Comparison of ENCODE assay signal across 13 cellular contexts in the genomic region with DNA sequence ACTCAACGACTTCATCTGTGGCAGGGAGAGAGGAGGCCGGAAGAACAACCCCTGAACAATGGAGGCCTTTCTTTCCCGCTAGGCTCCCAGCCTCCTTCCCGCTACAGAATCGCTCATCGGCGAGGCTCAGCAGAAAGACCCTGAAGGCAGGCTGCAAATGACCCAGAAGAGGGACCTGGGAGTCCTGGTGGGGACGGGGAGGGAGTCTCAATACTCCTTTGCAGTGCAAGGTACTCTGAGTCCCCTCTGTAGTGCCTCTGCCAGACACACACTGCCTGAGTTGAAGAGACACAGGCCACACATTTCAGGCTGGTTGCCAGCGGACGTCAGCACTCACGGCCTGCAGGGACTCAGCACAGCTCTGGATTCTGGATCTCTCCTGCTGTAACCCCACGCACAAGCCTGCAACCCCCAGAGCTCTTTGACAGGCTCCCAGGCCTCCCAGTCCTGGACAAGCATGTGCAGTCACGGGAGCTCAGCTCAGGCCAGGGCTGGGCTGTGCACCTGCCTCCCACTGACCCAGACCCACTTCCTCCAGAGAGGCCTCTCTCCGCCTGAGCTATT. TPM values are rescaled to one million over a fixed set of nuclear protein-coding genes. Genes with fewer than 3 reads are reported as not detected.
DNase-seq lines count a peak whose midpoint lies in the region; ATAC-seq, FAIRE-seq and TF ChIP-seq lines count a peak whose summit lies in the region.
"Had no signal": no experiment of that assay in that cellular context is flagged by ENCODE, and none has a peak within 500 bp of the region (broad histone marks: within the 10 kb centered on the region; RNA-seq: fewer than 3 reads in every experiment).

No MANE protein-coding gene starts in this region.

- TF ChIP-seq RAD21 in GM12878 (IDR thresholded peaks at IDR 0.05; ENCODE audit: insufficient read depth, low read depth, low read length), result no peak

- no TSS peak for BruUV-seq in GM12878 (replicated peaks; lab: Mats Ljungman, UMichigan)

- WGBS in GM12878 (ENCODE audit: insufficient coverage, insufficient replicate concordance, low lambda C conversion rate, missing lambda C conversion rate), result 52% methylated on average over 14 of the region's 14 CpGs

- H4K20me1 ChIP-seq in BLaER1 (no peaks in the 10 kb centered on the region), GM12878 (ENCODE audit: control insufficient read depth, insufficient read depth) (no peaks in the 10 kb centered on the region)

- H3K27ac ChIP-seq in BLaER1 (peak overlapping the region; percentile 57), GM12878 (ENCODE audit: control insufficient read depth, insufficient read depth) (no peak overlapping the region)

- CTCF ChIA-PET in GM12878 (lab: Yijun Ruan, JAX), result interaction anchor here (0.7 to 8.3 kb wide), 5 partner anchors 13 to 77 kb away, joined by 3 to 90 read pairs (median 3); no protein-coding TSS in a partner anchor

- DNase-seq in GM12878 (ENCODE audit: low read depth, low spot score) (no peak), hippocampal formation (lab: John Stamatoyannopoulos, UW) (peak; percentile 52 to 77), posterior cingulate gyrus (peak in 9 of 10 donors; percentile 48 to 95 (median 78)), RKO (ENCODE audit: low spot score) (no peak), DMS79 treated with DMSO at 0.1 percent for 48 hours (lab: John Stamatoyannopoulos, UW) (no peak), cerebellar cortex (ENCODE audit: low spot score) (no peak)
- DNase-seq: activated CD4-positive, CD25-positive, alpha-beta regulatory T cell; GDM1; NCI-H2029 had no signal

- no peak overlapping the region for H2AFZ ChIP-seq in GM12878 (ENCODE audit: control insufficient read depth, low read depth, low read length)

- intact Hi-C loops in GM12878 (cut with micrococcal nuclease; ENCODE audit: unreplicated experiment) (no loop called here), posterior cingulate gyrus (cut with DNase I) (no loop called here)

- H3K4me3 ChIP-seq in BLaER1 (0 out of 2 replicates have a peak overlapping the region, but pooled peaks have one; percentile 21), GM12878 (no peak overlapping the region)

- RAD21 ChIA-PET in GM12878 (lab: Charles Lee; ENCODE audit: unreplicated experiment), result interaction anchor here (3.1 kb wide), 1 partner anchor 61 kb away, joined by 12 read pairs; no protein-coding TSS in a partner anchor

- no peak for TF ChIP-seq EP300 in GM12878 (IDR thresholded peaks at IDR 0.05; ENCODE audit: borderline replicate concordance in 1 of 2, control insufficient read depth in 1 of 2, low read depth in 2 of 2, low read length in 2 of 2)

- TF ChIP-seq CTCF in GM12878 (IDR thresholded peaks at IDR 0.05 in 2 of 3, conservative IDR thresholded peaks at IDR 0.05 in 1 of 3; ENCODE audit: control insufficient read depth in 2 of 3, extremely low read depth in 1 of 3, insufficient read depth in 1 of 3, low read depth in 3 of 3, low read length in 3 of 3), result no peak

- no peaks in the 10 kb centered on the region for H3K79me2 ChIP-seq in GM12878 (ENCODE audit: control insufficient read depth, insufficient read depth, low read length)

- ATAC-seq in GM12878 (peak; percentile 13; the same call in 1 of the 3 replicates), GM18868 (IDR thresholded peaks at IDR 0.05; ENCODE audit: unreplicated experiment) (no peak)

- no peaks in the 10 kb centered on the region for H3K27me3 ChIP-seq in BLaER1
- H3K27me3 ChIP-seq in GM12878 (replicated peaks in 1 of 2; ENCODE audit: control insufficient read depth in 2 of 2, insufficient read depth in 2 of 2, low read length in 1 of 2), result no peaks in the 10 kb centered on the region

- no peak for FAIRE-seq in GM12878 (lab: Jason Lieb, UNC)
- FAIRE-seq: RCC 7860 had no signal

- H3K4me1 ChIP-seq in BLaER1 (peaks cover 83% of the 10 kb centered on the region), GM12878 (ENCODE audit: control insufficient read depth, insufficient read depth, low read length) (no peaks in the 10 kb centered on the region)

- H3K36me3 ChIP-seq in BLaER1, result no peaks in the 10 kb centered on the region
- H3K36me3 ChIP-seq in GM12878 (ENCODE audit: control insufficient read depth in 2 of 2, insufficient read depth in 2 of 2, low read length in 1 of 2), result no peaks in the 10 kb centered on the region

- H3K4me2 ChIP-seq in BLaER1 (peak overlapping the region; percentile 89), GM12878 (ENCODE audit: control insufficient read depth, insufficient read depth) (no peak overlapping the region)

- in situ Hi-C loops in GM12878 (cut with MboI), result no loop called here

- H3K9me3 ChIP-seq in BLaER1, result no peaks in the 10 kb centered on the region
- H3K9me3 ChIP-seq in GM12878 (replicated peaks; ENCODE audit: control insufficient read depth, insufficient read depth, low read length), result no peaks in the 10 kb centered on the region

- SMC1A ChIA-PET in GM12878 (lab: Charles Lee; ENCODE audit: uncharacterized antibody, unreplicated experiment), result interaction anchor here (1.0 to 4.6 kb wide), 2 partner anchors 13 to 61 kb away, joined by 3 to 26 read pairs; no protein-coding TSS in a partner anchor

- TF ChIP-seq POLR2A in GM12878 (IDR thresholded peaks at IDR 0.05; ENCODE audit: low read depth, low read length), result no peak

- peak overlapping the region; percentile 47; the same call in 1 of the 2 replicates for H3K9ac ChIP-seq in BLaER1
- H3K9ac ChIP-seq in GM12878 (ENCODE audit: control insufficient read depth, insufficient read depth, low read length), result no peak overlapping the region

- POLR2A ChIA-PET in GM12878 (lab: Charles Lee), result interaction anchor here (0.5 kb wide), 2 partner anchors 309 to 576 kb away, joined by 3 to 9 read pairs; no protein-coding TSS in a partner anchor

TF ChIP-seq in GM12878, 131 proteins besides CTCF, POLR2A, EP300 and RAD21:
- TF ChIP-seq ZNF207 (IDR thresholded peaks at IDR 0.05; ENCODE audit: borderline replicate concordance) (no peak), BHLHE40 (IDR thresholded peaks at IDR 0.05; ENCODE audit: borderline replicate concordance in 1 of 2, low read depth in 2 of 2, low read length in 1 of 2) (peak in 1 of 2 experiments; percentile 16; a peak in 1 of 4 replicates)

RNA-seq across cellular contexts. Expression of gene GPR17, which starts 6.1 kb away (rescaled TPM):
- total RNA-seq in GM12878 (2013; cell fraction: nucleolus; rRNA removed), result not detected in 2 replicates
- total RNA-seq in GM12878 (2014; rRNA removed) (not detected in 2 replicates), GM12878 (2014; rRNA removed; fragmentation: Illumina TruSeq; extraction: Trizol) (not detected in 2 replicates), GM12878 (2021) (not detected in 2 replicates)
- polyA plus RNA-seq in GM12878 (2011; ENCODE audit: low read depth), result not detected
- polyA plus RNA-seq in GM12878 (2011; rRNA removed) (not detected in 2 replicates), GM12878 (2014; fragmentation: Illumina TruSeq; extraction: Trizol) (not detected in 2 replicates), GM12878 (2014; fragmentation: Nextera tagmentation; extraction: Ambion mirVana) (not detected), GM12878 (2014; rRNA removed) (not detected in 2 replicates), GM12878 (2016; fragmentation: Nextera tagmentation; extraction: Ambion mirVana) (not detected)
- not detected in 2 replicates for polyA plus RNA-seq in GM12878 (2011; cell fraction: cytosol; rRNA removed)
- polyA plus RNA-seq in GM12878 (2011; cell fraction: nucleus; rRNA removed), result not detected in 2 replicates
- polyA plus RNA-seq in GM12878 (2012), result not detected in 2 replicates
- polyA minus RNA-seq in GM12878 (2011; rRNA and poly(A)+ RNA removed), result not detected in 2 replicates
- not detected in 2 replicates for polyA minus RNA-seq in GM12878 (2011; cell fraction: cytosol; rRNA and poly(A)+ RNA removed)
- polyA minus RNA-seq in GM12878 (2011; cell fraction: nucleus; rRNA and poly(A)+ RNA removed), result not detected in 2 replicates
- total RNA-seq: osteoblast had no signal

RNA-seq across cellular contexts. Expression of gene LIMS2, which starts 23.3 kb away (rescaled TPM):
- 0.50 TPM in 1 of 2 replicates, not detected in the other for total RNA-seq in GM12878 (2013; cell fraction: nucleolus; rRNA removed)
- total RNA-seq in GM12878 (2014; rRNA removed) (0.06 and 0.11 TPM in 2 replicates), GM12878 (2014; rRNA removed; fragmentation: Illumina TruSeq; extraction: Trizol) (0.13 TPM in 1 of 2 replicates, not detected in the other), GM12878 (2021) (0.51 and 0.74 TPM in 2 replicates)
- 0.55 TPM for polyA plus RNA-seq in GM12878 (2011; ENCODE audit: low read depth)
- polyA plus RNA-seq in GM12878 (2011; rRNA removed) (not detected in 2 replicates), GM12878 (2014; fragmentation: Illumina TruSeq; extraction: Trizol) (0.19 TPM in 1 of 2 replicates, not detected in the other), GM12878 (2014; fragmentation: Nextera tagmentation; extraction: Ambion mirVana) (under 1 TPM in 1 of 2 experiments, not detected in 1; 0.07 TPM), GM12878 (2014; rRNA removed) (0.58 and 0.81 TPM in 2 replicates), GM12878 (2016; fragmentation: Nextera tagmentation; extraction: Ambion mirVana) (under 1 TPM; 0.14 to 0.19 TPM)
- 0.04 and 0.05 TPM in 2 replicates for polyA plus RNA-seq in GM12878 (2011; cell fraction: cytosol; rRNA removed)
- 0.13 TPM in 1 of 2 replicates, not detected in the other for polyA plus RNA-seq in GM12878 (2011; cell fraction: nucleus; rRNA removed)
- polyA plus RNA-seq in GM12878 (2012), result 0.87 and 1.1 TPM in 2 replicates
- polyA minus RNA-seq in GM12878 (2011; rRNA and poly(A)+ RNA removed), result 0.29 TPM in 1 of 2 replicates, not detected in the other
- polyA minus RNA-seq in GM12878 (2011; cell fraction: cytosol; rRNA and poly(A)+ RNA removed), result not detected in 2 replicates
- polyA minus RNA-seq in GM12878 (2011; cell fraction: nucleus; rRNA and poly(A)+ RNA removed), result not detected in 2 replicates

RNA-seq across cellular contexts. Expression of gene SFT2D3, which starts 49.2 kb away (rescaled TPM):
- 9.5 and 11.1 TPM in 2 replicates for total RNA-seq in GM12878 (2013; cell fraction: nucleolus; rRNA removed)
- total RNA-seq in GM12878 (2014; rRNA removed) (8.4 and 9.3 TPM in 2 replicates), GM12878 (2014; rRNA removed; fragmentation: Illumina TruSeq; extraction: Trizol) (5.4 and 5.5 TPM in 2 replicates), GM12878 (2021) (6.2 and 6.5 TPM in 2 replicates)
- not detected for polyA plus RNA-seq in GM12878 (2011; ENCODE audit: low read depth)
- polyA plus RNA-seq in GM12878 (2011; rRNA removed) (4.2 and 5.9 TPM in 2 replicates), GM12878 (2014; fragmentation: Illumina TruSeq; extraction: Trizol) (6.6 and 7.4 TPM in 2 replicates), GM12878 (2014; fragmentation: Nextera tagmentation; extraction: Ambion mirVana) (not detected), GM12878 (2014; rRNA removed) (6.6 and 6.8 TPM in 2 replicates), GM12878 (2016; fragmentation: Nextera tagmentation; extraction: Ambion mirVana) (not detected)
- polyA plus RNA-seq in GM12878 (2011; cell fraction: cytosol; rRNA removed), result 2.9 and 3.2 TPM in 2 replicates
- polyA plus RNA-seq in GM12878 (2011; cell fraction: nucleus; rRNA removed), result 4.4 and 4.8 TPM in 2 replicates
- polyA plus RNA-seq in GM12878 (2012), result not detected in 2 replicates
- polyA minus RNA-seq in GM12878 (2011; rRNA and poly(A)+ RNA removed), result 3.9 and 5.7 TPM in 2 replicates
- 1.7 and 2.0 TPM in 2 replicates for polyA minus RNA-seq in GM12878 (2011; cell fraction: cytosol; rRNA and poly(A)+ RNA removed)
- polyA minus RNA-seq in GM12878 (2011; cell fraction: nucleus; rRNA and poly(A)+ RNA removed), result 6.4 and 9.9 TPM in 2 replicates

Comparison
In these comparisons a context has a peak if more than half of its experiments do, and no peak if none do; other contexts are left out.
1. DNase-seq: peak in hippocampal formation (2 of 2) and posterior cingulate gyrus (9 of 10); none in GM12878 (single experiment), RKO (single experiment), DMS79 treated with DMSO at 0.1 percent for 48 hours (single experiment) and cerebellar cortex (single experiment).